ENCODE assay signal across 3 cellular contexts in the genomic region with DNA sequence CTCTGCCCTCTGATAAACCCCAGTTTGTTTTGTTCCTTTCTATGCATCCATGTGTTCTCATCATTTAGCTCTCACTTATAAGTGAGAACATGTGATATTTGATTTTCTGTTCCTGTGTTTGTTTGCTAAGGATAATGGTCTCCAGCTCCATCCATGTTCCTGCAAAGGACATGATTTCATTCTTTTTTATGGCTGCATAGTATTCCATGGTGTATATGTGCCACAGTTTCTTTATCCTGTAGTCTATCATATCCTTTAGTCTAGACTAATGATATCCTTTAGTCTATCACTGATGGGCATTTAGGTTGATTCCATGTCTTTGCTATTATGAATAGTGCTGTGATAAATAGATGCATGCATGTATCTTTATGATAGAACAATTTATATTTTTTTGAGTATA.
A peak's percentile ranks its signal among the peaks of the same experiment; 100 is the strongest.
DNase-seq lines count a peak whose midpoint lies in the region; FAIRE-seq and TF ChIP-seq lines count a peak whose summit lies in the region.
"Not testable (repeated sequence)": the region's sequence is repeated elsewhere in the genome, so short reads cannot be mapped to it uniquely, and the experiment has no call there.

No MANE protein-coding gene starts in this region.

- FAIRE-seq in islet of Langerhans (lab: Jason Lieb, UNC) = peak; percentile 58

- H3K9me3 Mint-ChIP-seq in endothelial cell (ENCODE audit: unreplicated experiment) = not testable (repeated sequence)

- not testable (repeated sequence) for H3K27ac ChIP-seq in HEK293 (ENCODE audit: extremely low read depth, low read depth, low read length)

- not testable (repeated sequence) for H3K4me1 ChIP-seq in HEK293 (ENCODE audit: control insufficient read depth, insufficient read depth, low read length)

- not testable (repeated sequence) for H3K27me3 Mint-ChIP-seq in endothelial cell (ENCODE audit: unreplicated experiment)

- POLR2A ChIA-PET in HEK293 (lab: Yijun Ruan, JAX) = not testable (repeated sequence)

- not testable (repeated sequence) for TF ChIP-seq CTCF in HEK293 (tag by site-specific recombination; IDR thresholded peaks at IDR 0.05); endothelial cell (IDR thresholded peaks at IDR 0.05; ENCODE audit: unreplicated experiment)

- not testable (repeated sequence) for H3K9me3 ChIP-seq in HEK293 (ENCODE audit: control insufficient read depth, insufficient read depth, low read depth, low read length)

- not testable (repeated sequence) for DNase-seq in endothelial cell (ENCODE audit: low spot score)

- H3K4me3 ChIP-seq in HEK293 (ENCODE audit: low read depth, low read length) = not testable (repeated sequence)

- H3K36me3 ChIP-seq in HEK293 (ENCODE audit: control insufficient read depth in 2 of 2, insufficient read depth in 1 of 2, low read length in 2 of 2) = not testable (repeated sequence)

- peak overlapping the region; percentile 51 for H3K27ac Mint-ChIP-seq in endothelial cell (ENCODE audit: unreplicated experiment)

- H3K4me3 Mint-ChIP-seq in endothelial cell (ENCODE audit: unreplicated experiment) = peak overlapping the region; percentile 14

- H3K4me1 Mint-ChIP-seq in endothelial cell (ENCODE audit: unreplicated experiment) = peaks cover 64% of the 10 kb centered on the region

- H3K36me3 Mint-ChIP-seq in endothelial cell (ENCODE audit: low read depth, unreplicated experiment) = not testable (repeated sequence)

- CTCF ChIA-PET in HEK293 (lab: Yijun Ruan, JAX) = not testable (repeated sequence)

TF ChIP-seq in HEK293, 187 proteins besides CTCF, POLR2A, EP300 and RAD21:
- TF ChIP-seq ZNF146 (tag by site-specific recombination; IDR thresholded peaks at IDR 0.05) = peak; percentile 94
- TF ChIP-seq, protein P1, sequence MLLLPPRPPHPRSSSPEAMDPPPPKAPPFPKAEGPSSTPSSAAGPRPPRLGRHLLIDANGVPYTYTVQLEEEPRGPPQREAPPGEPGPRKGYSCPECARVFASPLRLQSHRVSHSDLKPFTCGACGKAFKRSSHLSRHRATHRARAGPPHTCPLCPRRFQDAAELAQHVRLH (tag by site-specific recombination; IDR thresholded peaks at IDR 0.05) = peak; percentile 79
